Comparison of ENCODE assay signal across 28 cellular contexts in genomic region chr3:166456291-166456690, GRCh38.
"Had no signal": no experiment of that assay in that cellular context is flagged by ENCODE, and none has a peak within 500 bp of the region (broad histone marks: within the 10 kb centered on the region; RNA-seq: fewer than 3 reads in every experiment).

No MANE protein-coding gene starts in this region.

- H3K4me3 ChIP-seq: esophagus squamous epithelium, psoas muscle, sigmoid colon, smooth muscle cell, suprapubic skin, tibial artery, upper lobe of right lung had no signal

- ATAC-seq: activated CD8-positive, alpha-beta T cell treated with anti-CD3 and anti-CD28 coated beads for 36 hours; activated naive CD8-positive, alpha-beta T cell treated with anti-CD3 and anti-CD28 coated beads, Interleukin-2, amount 50 U/mL, for 24 hours; activated T-cell treated with anti-CD3 and anti-CD28 coated beads, Interleukin-2, amount 50 U/mL, for 4 hours; activated T-helper 17 cell treated with anti-CD3 and anti-CD28 coated beads, Interleukin-2, amount 50 U/mL, for 72 hours; naive thymus-derived CD8-positive, alpha-beta T cell; psoas muscle; stimulated activated memory B cell treated with anti-CD40 and anti-IgM and Interleukin-4, amounts not matched to agents 10 μg/mL and 1 μg/mL and 100 μg/mL, for 72 hours; upper lobe of right lung; WTC11 had no signal

- H3K36me3 ChIP-seq: esophagus squamous epithelium, sigmoid colon, suprapubic skin, tibial artery, upper lobe of right lung had no signal

- H3K4me1 ChIP-seq: esophagus squamous epithelium, parathyroid adenoma, psoas muscle, sigmoid colon, suprapubic skin, tibial artery, upper lobe of right lung had no signal

- H3K27ac ChIP-seq: epithelial cell of prostate, esophagus squamous epithelium, parathyroid adenoma, psoas muscle, sigmoid colon, suprapubic skin, tibial artery, upper lobe of right lung had no signal

- H3K9me3 ChIP-seq: esophagus squamous epithelium, psoas muscle, sigmoid colon, suprapubic skin, tibial artery, upper lobe of right lung had no signal

- DNase-seq: activated CD4-positive, alpha-beta T cell treated with anti-CD3 and anti-CD28 coated beads for 1 hour; activated CD4-positive, alpha-beta T cell treated with anti-CD3 and anti-CD28 coated beads, Interleukin-2, amount 50 U/mL, for 1 hour; activated CD8-positive, alpha-beta T cell treated with anti-CD3 and anti-CD28 coated beads for 36 hours; activated gamma-delta T cell treated with Interleukin-2 at 50 U/mL for 16 hours; activated naive CD8-positive, alpha-beta T cell treated with anti-CD3 and anti-CD28 coated beads, Interleukin-2, amount 50 U/mL, for 24 hours; activated T-cell treated with anti-CD3 and anti-CD28 coated beads, Interleukin-2, amount 50 U/mL, for 4 hours; amygdala; effector CD4-positive, alpha-beta T cell; esophagus squamous epithelium; glutamatergic neuron; kidney; naive thymus-derived CD8-positive, alpha-beta T cell; occipital lobe; psoas muscle; sigmoid colon; stimulated activated CD4-positive, alpha-beta T cell treated with anti-CD3 and anti-CD28 coated beads, Interleukin-1b, Interleukin-23, amount 100 ng/mL, for 48 hours; stimulated activated CD4-positive, alpha-beta T cell treated with anti-CD3 and anti-CD28 coated beads, Interleukin-4, amount 100 ng/mL, for 4 hours; stimulated activated CD8-positive, alpha-beta memory T cell treated with anti-CD3 and anti-CD28 coated beads, Interleukin-4, amount 100 ng/mL, for 48 hours; T-helper 2 cell; tibial artery; upper lobe of right lung had no signal

- H3K27me3 ChIP-seq: esophagus squamous epithelium, sigmoid colon, suprapubic skin, tibial artery, upper lobe of right lung had no signal
